Comparison of ENCODE assay signal across 22 cellular contexts in genomic region chr13:107870400-107870799, GRCh38.
DNase-seq lines count a peak whose midpoint lies in the region; ATAC-seq, FAIRE-seq and TF ChIP-seq lines count a peak whose summit lies in the region.
"Had no signal": no experiment of that assay in that cellular context is flagged by ENCODE, and none has a peak within 500 bp of the region (broad histone marks: within the 10 kb centered on the region; RNA-seq: fewer than 3 reads in every experiment).

No MANE protein-coding gene starts in this region.

- H3K4me3 ChIP-seq in PC-3 (ENCODE audit: low read length), result no peak overlapping the region
- H3K4me3 ChIP-seq: A549, GM23338, HAP-1 had no signal

- H3K27ac Mint-ChIP-seq in neural crest cell (ENCODE audit: unreplicated experiment), result no peak overlapping the region
- no peak overlapping the region for H3K27ac Mint-ChIP-seq in activated naive CD4-positive, alpha-beta T cell treated with anti-CD3 and anti-CD28 coated beads, Interleukin-2, amount 50 U/mL, for 72 hours
- H3K27ac Mint-ChIP-seq: CD4-positive, alpha-beta memory T cell; GM23338; HFFc6 had no signal

- TF ChIP-seq CTCF in PC-3 (conservative IDR thresholded peaks at IDR 0.05; ENCODE audit: low read depth, low read length) (no peak), neural crest cell (conservative IDR thresholded peaks at IDR 0.05) (no peak), GM10248 (IDR thresholded peaks at IDR 0.05; ENCODE audit: control extremely low read depth, extremely low read depth, low read depth, missing control alignments) (no peak)

- peaks cover 12% of the 10 kb centered on the region for H3K4me1 Mint-ChIP-seq in neural crest cell

- H3K36me3 Mint-ChIP-seq in neural crest cell (ENCODE audit: low read depth), result no peaks in the 10 kb centered on the region
- H3K36me3 Mint-ChIP-seq in activated naive CD4-positive, alpha-beta T cell treated with anti-CD3 and anti-CD28 coated beads, Interleukin-2, amount 50 U/mL, for 72 hours, result no peaks in the 10 kb centered on the region
- H3K36me3 Mint-ChIP-seq: CD4-positive, alpha-beta memory T cell had no signal

- no peak overlapping the region for H3K9ac ChIP-seq in PC-3 (ENCODE audit: low read length)

- H3K79me2 ChIP-seq in PC-3 (ENCODE audit: low read length), result 0 out of 2 replicates have a peak, but pooled peaks cover 4% of the 10 kb centered on the region

- peaks cover 17% of the 10 kb centered on the region; the same call in 1 of the 2 replicates for H3K4me1 ChIP-seq in PC-3 (ENCODE audit: insufficient read depth, low read length)
- H3K4me1 ChIP-seq: A549, HAP-1 had no signal

- peak overlapping the region; percentile 20 for H3K4me3 Mint-ChIP-seq in neural crest cell
- H3K4me3 Mint-ChIP-seq: CD4-positive, alpha-beta memory T cell; GM23338; HFFc6 had no signal

- peak; percentile 11 for FAIRE-seq in H54 (lab: Jason Lieb, UNC)
- FAIRE-seq: A549, GM12892 had no signal

- ATAC-seq in PC-3 (no peak), GM18909 (IDR thresholded peaks at IDR 0.05; ENCODE audit: poor library complexity, unreplicated experiment) (no peak), HG03280 (IDR thresholded peaks at IDR 0.05; ENCODE audit: unreplicated experiment) (no peak)
- ATAC-seq in activated naive CD4-positive, alpha-beta T cell treated with anti-CD3 and anti-CD28 coated beads, Interleukin-2, amount 50 U/mL, for 72 hours, result no peak
- ATAC-seq: A549, GM23338 had no signal

- H2AFZ ChIP-seq in PC-3 (ENCODE audit: low read length), result no peak overlapping the region
- H2AFZ ChIP-seq: GM23338 had no signal

- H3F3A ChIP-seq in PC-3 (ENCODE audit: low read length, unreplicated experiment), result no peaks in the 10 kb centered on the region

- BruUV-seq in PC-3 (replicated peaks; lab: Mats Ljungman, UMichigan), result no TSS peak

- DNase-seq in H54 (ENCODE audit: insufficient read length, low spot score) (no peak), PC-3 (peak; percentile 35), neural crest cell (ENCODE audit: low read depth, low spot score) (no peak), GM10248 (ENCODE audit: extremely low spot score) (no peak)
- DNase-seq in activated naive CD4-positive, alpha-beta T cell treated with anti-CD3 and anti-CD28 coated beads, Interleukin-2, amount 50 U/mL, for 72 hours (ENCODE audit: low spot score in 2 of 2), result no peak
- DNase-seq: 8988T; ACHN; AML-193; C1 segment of cervical spinal cord; Calu3; CD4-positive, alpha-beta memory T cell; COR-L47; DMS53; DMS79 treated with DMSO at 0.1 percent for 48 hours; GF-D8; HFFc6 had no signal

- CTCF ChIA-PET in PC-3 (lab: Charles Lee) (no interaction called here), GM10248 (lab: Yijun Ruan, JAX) (no interaction called here)

- H3K4me2 ChIP-seq in PC-3 (ENCODE audit: low read length), result peak overlapping the region; percentile 20; the same call in 1 of the 2 replicates
- H3K4me2 ChIP-seq: A549, GM23338 had no signal

- H4K20me1 ChIP-seq in PC-3 (ENCODE audit: low read length), result no peaks in the 10 kb centered on the region

- H3K27me3 ChIP-seq in PC-3 (ENCODE audit: low read length), result no peaks in the 10 kb centered on the region

- no peaks in the 10 kb centered on the region for H3K36me3 ChIP-seq in PC-3 (ENCODE audit: low read depth, low read length)
- H3K36me3 ChIP-seq: HAP-1 had no signal

- POLR2A ChIA-PET in PC-3 (lab: Charles Lee; ENCODE audit: unreplicated experiment) (no interaction called here), GM10248 (lab: Yijun Ruan, JAX) (no interaction called here)

- H3K27ac ChIP-seq in PC-3 (ENCODE audit: low read length), result no peak overlapping the region
- H3K27ac ChIP-seq: A549 had no signal

- no peaks in the 10 kb centered on the region for H3K9me3 Mint-ChIP-seq in neural crest cell
- H3K9me3 Mint-ChIP-seq in activated naive CD4-positive, alpha-beta T cell treated with anti-CD3 and anti-CD28 coated beads, Interleukin-2, amount 50 U/mL, for 72 hours, result peaks cover 0 to 2% of the 10 kb centered on the region in 2 donors
- H3K9me3 Mint-ChIP-seq: GM23338, HFFc6 had no signal

- TF ChIP-seq POLR2A in H54 (IDR thresholded peaks at IDR 0.05; ENCODE audit: low read depth, low read length), result no peak

- H3K9me2 ChIP-seq in PC-3 (replicated peaks; ENCODE audit: low read length), result no peaks in the 10 kb centered on the region

- peaks cover 55% of the 10 kb centered on the region for H3K27me3 Mint-ChIP-seq in neural crest cell (ENCODE audit: low read depth)

- intact Hi-C loops in PC-3 (cut with micrococcal nuclease), result no loop called here

- no peaks in the 10 kb centered on the region for H3K9me3 ChIP-seq in PC-3 (ENCODE audit: low read length)
- H3K9me3 ChIP-seq: A549, HAP-1 had no signal
